In genomic region chr6:87200469-87201174, GRCh38 we compare ENCODE assay signal across 20 cellular contexts. TPM values are rescaled to one million over a fixed set of nuclear protein-coding genes. Genes with fewer than 3 reads are reported as not detected.
DNase-seq lines count a peak whose midpoint lies in the region; ATAC-seq and TF ChIP-seq lines count a peak whose summit lies in the region.
"Had no signal": no experiment of that assay in that cellular context is flagged by ENCODE, and none has a peak within 500 bp of the region (broad histone marks: within the 10 kb centered on the region; RNA-seq: fewer than 3 reads in every experiment).

No MANE protein-coding gene starts in this region.

- H3K36me3 ChIP-seq in left ventricle myocardium inferior (no peaks in the 10 kb centered on the region), uterus (no peaks in the 10 kb centered on the region)
- no peaks in the 10 kb centered on the region for H3K36me3 ChIP-seq in naive thymus-derived CD4-positive, alpha-beta T cell (ENCODE audit: control insufficient read depth in 2 of 3, insufficient read depth in 3 of 3, low read length in 3 of 3)

- H3K9me3 ChIP-seq in left ventricle myocardium inferior (replicated peaks) (no peaks in the 10 kb centered on the region), T-helper 17 cell (ENCODE audit: control insufficient read depth, low read length, poor library complexity, severe bottlenecking) (no peaks in the 10 kb centered on the region), uterus (no peaks in the 10 kb centered on the region)
- no peaks in the 10 kb centered on the region for H3K9me3 ChIP-seq in naive thymus-derived CD4-positive, alpha-beta T cell (ENCODE audit: control insufficient read depth in 2 of 3, low read length in 3 of 3)
- H3K9me3 ChIP-seq: BLaER1 had no signal

- H3K27me3 ChIP-seq in left ventricle myocardium inferior (ENCODE audit: low read depth) (no peaks in the 10 kb centered on the region), uterus (no peaks in the 10 kb centered on the region)
- H3K27me3 ChIP-seq in naive thymus-derived CD4-positive, alpha-beta T cell (ENCODE audit: control insufficient read depth in 2 of 2, insufficient read depth in 2 of 2, low read length in 2 of 2) = no peaks in the 10 kb centered on the region
- H3K27me3 ChIP-seq: BLaER1 had no signal

- H3K36me3 Mint-ChIP-seq in T-helper 17 cell (ENCODE audit: low read depth) = no peaks in the 10 kb centered on the region
- peaks cover 57% of the 10 kb centered on the region for H3K36me3 Mint-ChIP-seq in nephron progenitor cell (ENCODE audit: low read depth)
- peaks cover 0 to 21% (median 7%) of the 10 kb centered on the region in 5 donors for H3K36me3 Mint-ChIP-seq in naive thymus-derived CD4-positive, alpha-beta T cell

- POLR2A ChIA-PET in naive thymus-derived CD4-positive, alpha-beta T cell (lab: Charles Lee) = no interaction called here

- no peak for TF ChIP-seq POLR2A in uterus (IDR thresholded peaks at IDR 0.05)

- DNase-seq in left ventricle myocardium inferior = no peak
- DNase-seq in Right ventricle myocardium inferior (ENCODE audit: missing footprints) = no peak
- no peak for DNase-seq in T-helper 17 cell
- peak; percentile 68 for DNase-seq in fibroblast of pulmonary artery (ENCODE audit: low read depth)
- DNase-seq in uterus = peak; percentile 40 to 48
- DNase-seq in RPMI8226 = no peak
- DNase-seq in nephron progenitor cell = no peak
- DNase-seq in naive thymus-derived CD4-positive, alpha-beta T cell = no peak
- DNase-seq: activated CD4-positive, alpha-beta T cell treated with anti-CD3 and anti-CD28 coated beads, Interleukin-2, amount 50 U/mL, for 1 hour; activated gamma-delta T cell; DND-41; endodermal cell; Karpas-422; NCI-H187 treated with DMSO at 0.1 percent for 48 hours; NCI-H524; posterior cingulate gyrus; substantia nigra; T-cell had no signal

- H3K4me3 ChIP-seq in left ventricle myocardium inferior (no peak overlapping the region), fibroblast of pulmonary artery (replicated peaks; ENCODE audit: low read depth, low read length) (no peak overlapping the region), uterus (no peak overlapping the region)
- no peak overlapping the region for H3K4me3 ChIP-seq in naive thymus-derived CD4-positive, alpha-beta T cell (ENCODE audit: low read length)
- H3K4me3 ChIP-seq: BLaER1 had no signal

- ATAC-seq in Right ventricle myocardium inferior (no peak), T-helper 17 cell (no peak)
- no peak for ATAC-seq in naive thymus-derived CD4-positive, alpha-beta T cell
- ATAC-seq: T-cell had no signal

- H3K27ac ChIP-seq in left ventricle myocardium inferior (replicated peaks) (peak overlapping the region; percentile 49), uterus (no peak overlapping the region)
- no peak overlapping the region for H3K27ac ChIP-seq in naive thymus-derived CD4-positive, alpha-beta T cell (ENCODE audit: low read depth, low read length)
- H3K27ac ChIP-seq: BLaER1, HL-60 had no signal

- H3K27ac Mint-ChIP-seq in T-helper 17 cell (peak overlapping the region; percentile 4), nephron progenitor cell (no peak overlapping the region)
- no peak overlapping the region for H3K27ac Mint-ChIP-seq in naive thymus-derived CD4-positive, alpha-beta T cell
- H3K27ac Mint-ChIP-seq: endodermal cell had no signal

- no peaks in the 10 kb centered on the region for H3K9me3 Mint-ChIP-seq in nephron progenitor cell
- H3K9me3 Mint-ChIP-seq in naive thymus-derived CD4-positive, alpha-beta T cell = no peaks in the 10 kb centered on the region
- H3K9me3 Mint-ChIP-seq: endodermal cell, T-cell had no signal

- H3K4me1 Mint-ChIP-seq in T-helper 17 cell = peaks cover 49% of the 10 kb centered on the region
- no peaks in the 10 kb centered on the region for H3K4me1 Mint-ChIP-seq in nephron progenitor cell
- H3K4me1 Mint-ChIP-seq in naive thymus-derived CD4-positive, alpha-beta T cell = peaks cover 37 to 90% (median 77%) of the 10 kb centered on the region in 7 donors

- H3K4me1 ChIP-seq in left ventricle myocardium inferior (peaks cover 65% of the 10 kb centered on the region), uterus (no peaks in the 10 kb centered on the region)
- peaks cover 4 to 11% of the 10 kb centered on the region in 2 donors for H3K4me1 ChIP-seq in naive thymus-derived CD4-positive, alpha-beta T cell (ENCODE audit: control insufficient read depth in 2 of 2, insufficient read depth in 2 of 2, low read length in 2 of 2)
- H3K4me1 ChIP-seq: BLaER1 had no signal

- H3K27me3 Mint-ChIP-seq in T-helper 17 cell (no peaks in the 10 kb centered on the region), nephron progenitor cell (ENCODE audit: low read depth, poor library complexity) (no peaks in the 10 kb centered on the region)
- no peaks in the 10 kb centered on the region for H3K27me3 Mint-ChIP-seq in naive thymus-derived CD4-positive, alpha-beta T cell
- H3K27me3 Mint-ChIP-seq: T-cell had no signal

- CTCF ChIA-PET in naive thymus-derived CD4-positive, alpha-beta T cell (lab: Charles Lee) = interaction anchor here (0.6 kb wide), 1 partner anchor 1776 kb away, joined by 6 read pairs; no protein-coding TSS in a partner anchor

- no peak overlapping the region for H3K4me3 Mint-ChIP-seq in T-helper 17 cell
- no peak overlapping the region for H3K4me3 Mint-ChIP-seq in nephron progenitor cell
- peak overlapping the region in 3 of 10 donors; percentile 1 to 51 (median 19) for H3K4me3 Mint-ChIP-seq in naive thymus-derived CD4-positive, alpha-beta T cell
- H3K4me3 Mint-ChIP-seq: endodermal cell, T-cell had no signal

- TF ChIP-seq CTCF in left ventricle myocardium inferior (IDR thresholded peaks at IDR 0.05; ENCODE audit: borderline replicate concordance) = no peak
- no peak for TF ChIP-seq CTCF in fibroblast of pulmonary artery (IDR thresholded peaks at IDR 0.05; ENCODE audit: low read length, missing control alignments)
- TF ChIP-seq CTCF in uterus (IDR thresholded peaks at IDR 0.05) = no peak
- no peak for TF ChIP-seq CTCF in nephron progenitor cell (IDR thresholded peaks at IDR 0.05)

- intact Hi-C loops in left ventricle myocardium inferior (cut with micrococcal nuclease) (no loop called here), Right ventricle myocardium inferior (cut with DNase I) (loop anchor here (5.0 kb wide), 1 partner anchor 43 kb away; the partner anchor contains the start of gene ZNF292), uterus (cut with DNase I; ENCODE audit: low total_unique reads) (no loop called here)
- intact Hi-C loops in naive thymus-derived CD4-positive, alpha-beta T cell (cut with micrococcal nuclease) = no loop called here

RNA-seq across cellular contexts. Expression of gene ZNF292, which starts 45.3 kb away (rescaled TPM):
- total RNA-seq in left ventricle myocardium inferior (28.2 TPM), Right ventricle myocardium inferior (35.0 TPM), T-helper 17 cell (100 to 1,000 TPM in 1 of 2 donors, 10 to 100 TPM in 1; 88.3 to 103 TPM), uterus (100 to 1,000 TPM in 2 of 4 donors, 10 to 100 TPM in 2; 38.2 to 153 (median 81.2) TPM)
- total RNA-seq in naive thymus-derived CD4-positive, alpha-beta T cell = 10 to 100 TPM; 62.4 to 87.5 (median 74.3) TPM
- polyA plus RNA-seq in naive thymus-derived CD4-positive, alpha-beta T cell = 10 to 100 TPM; 27.4 to 28.5 TPM

Comparison
In these comparisons a context has a peak if more than half of its experiments do, and no peak if none do; other contexts are left out.
1. DNase-seq: peak in fibroblast of pulmonary artery (single experiment) and uterus (2 of 2); none in left ventricle myocardium inferior (single experiment), Right ventricle myocardium inferior (single experiment), T-helper 17 cell (0 of 3), RPMI8226 (single experiment), nephron progenitor cell (single experiment) and naive thymus-derived CD4-positive, alpha-beta T cell (0 of 9).